8 cellular contexts compared by ENCODE assay signal in genomic region chr10:6200588-6201510, GRCh38. TPM values are rescaled to one million over a fixed set of nuclear protein-coding genes. Genes with fewer than 3 reads are reported as not detected.
DNase-seq lines count a peak whose midpoint lies in the region; ATAC-seq and TF ChIP-seq lines count a peak whose summit lies in the region.

No MANE protein-coding gene starts in this region.

- H3K4me3 Mint-ChIP-seq in neural progenitor cell, result peak overlapping the region; percentile 76

- H3K4ac ChIP-seq in IMR-90 (ENCODE audit: low read depth, low read length), result peak overlapping the region; percentile 88

- peak overlapping the region; percentile 38; the same call in 1 of the 2 replicates for H4K5ac ChIP-seq in IMR-90 (ENCODE audit: low read depth, low read length)

- 0 out of 2 replicates have a peak overlapping the region, but pooled peaks have one; percentile 12 for H3K18ac ChIP-seq in IMR-90 (ENCODE audit: low read depth, low read length)

- peak overlapping the region; percentile 18 for H2AK5ac ChIP-seq in IMR-90 (ENCODE audit: low read depth, low read length)

- H3K27me3 ChIP-seq in IMR-90 (ENCODE audit: control insufficient read depth, insufficient read depth, low read length) (no peaks in the 10 kb centered on the region), fibroblast of lung (ENCODE audit: control insufficient read depth, insufficient read depth, low read length) (no peaks in the 10 kb centered on the region), neural progenitor cell (peaks cover 56% of the 10 kb centered on the region)

- TF ChIP-seq RAD21 in IMR-90 (IDR thresholded peaks at IDR 0.05; ENCODE audit: low read length), result no peak

- in situ Hi-C loops in IMR-90 (cut with MboI; ENCODE audit: low sequenced_read_pairs), result no loop called here

- H3K36me3 ChIP-seq in IMR-90 (ENCODE audit: control insufficient read depth, insufficient read depth, low read length), result no peaks in the 10 kb centered on the region
- H3K36me3 ChIP-seq in fibroblast of lung (ENCODE audit: control insufficient read depth, insufficient read depth, low read length), result no peaks in the 10 kb centered on the region
- H3K36me3 ChIP-seq in neural progenitor cell, result no peaks in the 10 kb centered on the region

- 8% methylated on average over 33 of the region's 64 CpGs; no CpG with 5 or more reads in 1 of the 2 experiments for WGBS in IMR-90 (ENCODE audit: extremely low coverage in 2 of 2, insufficient read length in 1 of 2), 2 experiments

- H2AK9ac ChIP-seq in IMR-90 (replicated peaks; ENCODE audit: low read depth, low read length, poor library complexity), result peak overlapping the region; percentile 97

- H4K8ac ChIP-seq in IMR-90 (ENCODE audit: low read depth in 2 of 2, low read length in 2 of 2), result peak overlapping the region; percentile 40 to 71; a peak in 2 of 4 replicates

- H3K9ac ChIP-seq in IMR-90 (ENCODE audit: low read depth, low read length), result peak overlapping the region; percentile 43
- H3K9ac ChIP-seq in fibroblast of lung (ENCODE audit: insufficient read depth, low read length), result no peak overlapping the region
- H3K9ac ChIP-seq in neural progenitor cell, result no peak overlapping the region

- H3K4me1 Mint-ChIP-seq in neural progenitor cell, result peaks cover 20% of the 10 kb centered on the region

- H3K4me2 ChIP-seq in IMR-90 (ENCODE audit: low read depth, low read length), result peak overlapping the region; percentile 86
- peak overlapping the region; percentile 86 for H3K4me2 ChIP-seq in fibroblast of lung (ENCODE audit: extremely low read depth, insufficient read depth, low read length)
- H3K4me2 ChIP-seq in neural progenitor cell, result peak overlapping the region; percentile 93

- H3K4me3 ChIP-seq in IMR-90 (ENCODE audit: insufficient read depth, low read depth, low read length), result peak overlapping the region; percentile 33
- H3K4me3 ChIP-seq in fibroblast of lung (replicated peaks in 1 of 4; ENCODE audit: control extremely low read depth in 1 of 4, insufficient read depth in 1 of 4, low read depth in 3 of 4, low read length in 4 of 4), result peak overlapping the region; percentile 6 to 82 (median 37)
- peak overlapping the region; percentile 75 for H3K4me3 ChIP-seq in neural progenitor cell

- H3K27ac ChIP-seq in IMR-90 (ENCODE audit: insufficient read depth, low read length), result peak overlapping the region; percentile 58
- no peak overlapping the region for H3K27ac ChIP-seq in fibroblast of lung (ENCODE audit: insufficient read depth, low read length)
- H3K27ac ChIP-seq in neural progenitor cell, result no peak overlapping the region

- H3K9me3 Mint-ChIP-seq in neural progenitor cell, result peaks cover 3% of the 10 kb centered on the region

- peak overlapping the region; percentile 73; the same call in 1 of the 2 replicates for H4K91ac ChIP-seq in IMR-90 (ENCODE audit: insufficient read depth, low read depth, low read length)

- H3K23ac ChIP-seq in IMR-90 (ENCODE audit: low read depth, low read length), result peak overlapping the region; percentile 89

- no peaks in the 10 kb centered on the region for H3K9me3 ChIP-seq in IMR-90 (ENCODE audit: control insufficient read depth, insufficient read depth, low read length)
- H3K9me3 ChIP-seq in fibroblast of lung (ENCODE audit: control insufficient read depth, insufficient read depth, low read depth, low read length), result no peaks in the 10 kb centered on the region
- H3K9me3 ChIP-seq in neural progenitor cell (ENCODE audit: low read depth), result no peaks in the 10 kb centered on the region

- peak overlapping the region; percentile 55 for H3K14ac ChIP-seq in IMR-90 (replicated peaks; ENCODE audit: low read depth, low read length)

- intact Hi-C loops in IMR-90 (cut with micrococcal nuclease), result loop anchor here (1.0 to 5.0 kb wide), 2 partner anchors 39 to 57 kb away; no protein-coding TSS in a partner anchor

- peaks cover 12% of the 10 kb centered on the region for H3K79me2 ChIP-seq in fibroblast of lung (ENCODE audit: control insufficient read depth, insufficient read depth, low read length)
- H3K79me2 ChIP-seq in neural progenitor cell (ENCODE audit: low read depth), result peaks cover 25% of the 10 kb centered on the region

- H2BK20ac ChIP-seq in IMR-90 (ENCODE audit: low read depth, low read length), result no peak overlapping the region

- ATAC-seq in IMR-90 (ENCODE audit: low read depth) (no peak), HG03354 (IDR thresholded peaks at IDR 0.05; ENCODE audit: poor library complexity, severe bottlenecking, unreplicated experiment) (no peak), GM18907 (IDR thresholded peaks at IDR 0.05; ENCODE audit: unreplicated experiment) (no peak)

- no peak for TF ChIP-seq POLR2A in IMR-90 (IDR thresholded peaks at IDR 0.05; ENCODE audit: low read depth, low read length)

- peak overlapping the region; percentile 12 for H2BK5ac ChIP-seq in IMR-90 (ENCODE audit: low read depth, low read length, poor library complexity, severe bottlenecking)

- no peak overlapping the region; the same call in 2 of the 3 replicates for H2BK15ac ChIP-seq in IMR-90 (ENCODE audit: low read depth, low read length)

- H3K36me3 Mint-ChIP-seq in neural progenitor cell, result peaks cover 2% of the 10 kb centered on the region

- H3K79me1 ChIP-seq in IMR-90 (ENCODE audit: low read depth in 1 of 2, low read length in 2 of 2), result peaks cover 7 to 73% of the 10 kb centered on the region in 2 experiments

- TF ChIP-seq CTCF in IMR-90 (conservative IDR thresholded peaks at IDR 0.05; ENCODE audit: low read depth, low read length) (no peak), fibroblast of lung (conservative IDR thresholded peaks at IDR 0.05 in 1 of 2, IDR thresholded peaks at IDR 0.05 in 1 of 2; ENCODE audit: low read depth in 1 of 2, low read length in 2 of 2) (no peak), neural progenitor cell (IDR thresholded peaks at IDR 0.05) (no peak)

- H3K9me1 ChIP-seq in IMR-90 (ENCODE audit: insufficient read depth, low read length), result peaks cover 11% of the 10 kb centered on the region

- peaks cover 11% of the 10 kb centered on the region for H3K27me3 Mint-ChIP-seq in neural progenitor cell (ENCODE audit: insufficient read depth, low read depth)

- no peak overlapping the region for H3K27ac Mint-ChIP-seq in neural progenitor cell

- H3F3A ChIP-seq in neural progenitor cell (ENCODE audit: low read depth), result peaks cover 34% of the 10 kb centered on the region

- POLR2A ChIA-PET in IMR-90 (lab: Charles Lee; ENCODE audit: unreplicated experiment), result no interaction called here

- CTCF ChIA-PET in IMR-90 (lab: Yijun Ruan, JAX), result interaction anchor here (3.0 kb wide), 1 partner anchor 200 kb away, joined by 42 read pairs; no protein-coding TSS in a partner anchor

- H3K4me1 ChIP-seq in IMR-90 (ENCODE audit: control insufficient read depth, insufficient read depth, low read length) (peaks cover 17% of the 10 kb centered on the region), fibroblast of lung (ENCODE audit: control insufficient read depth, extremely low read depth, insufficient read depth, low read length) (peaks cover 17% of the 10 kb centered on the region), neural progenitor cell (peaks cover 23% of the 10 kb centered on the region)

- H3K56ac ChIP-seq in IMR-90 (ENCODE audit: extremely low read depth, insufficient read depth, low read length), result no peak overlapping the region

- H2AFZ ChIP-seq in IMR-90 (replicated peaks; ENCODE audit: low read length, poor library complexity) (peak overlapping the region; percentile 81), fibroblast of lung (ENCODE audit: low read length) (no peak overlapping the region), neural progenitor cell (replicated peaks) (no peak overlapping the region)

- no TSS peak for BruUV-seq in IMR-90 (replicated peaks; lab: Mats Ljungman, UMichigan)

- H4K20me1 ChIP-seq in IMR-90 (ENCODE audit: insufficient read depth, low read length) (peaks cover 61% of the 10 kb centered on the region), fibroblast of lung (ENCODE audit: control insufficient read depth, extremely low read depth, insufficient read depth, low read length) (no peaks in the 10 kb centered on the region), neural progenitor cell (ENCODE audit: low read depth) (peaks cover 33% of the 10 kb centered on the region)

- peak overlapping the region; percentile 38 for H2BK120ac ChIP-seq in IMR-90 (ENCODE audit: low read depth, low read length)

- dilution Hi-C loops in IMR-90 (cut with HindIII; ENCODE audit: low sequenced_read_pairs, unreplicated experiment), result no loop called here

- DNase-seq in COLO668 (lab: John Stamatoyannopoulos, UW; ENCODE audit: unreplicated experiment) (peak; percentile 19), IMR-90 (peak; percentile 35), fibroblast of lung (ENCODE audit: low read depth in 2 of 2) (peak; percentile 21 to 67), neural progenitor cell (ENCODE audit: low spot score) (peak; percentile 68), AG08395 (ENCODE audit: low spot score) (no peak)
- DNase-seq in activated CD8-positive, alpha-beta memory T cell treated with anti-CD3 and anti-CD28 coated beads for 48 hours (ENCODE audit: low read depth in 2 of 3, low spot score in 2 of 3), result peak in 2 of 3 experiments; percentile 30 to 42

TF ChIP-seq in IMR-90, 13 proteins besides CTCF, POLR2A, EP300 and RAD21:
- no peak for TF ChIP-seq ELK1 (IDR thresholded peaks at IDR 0.05; ENCODE audit: borderline replicate concordance, low read depth, low read length)
- TF ChIP-seq RFX5 (IDR thresholded peaks at IDR 0.05; ENCODE audit: low read depth, low read length), result no peak
- 0 out of 2 replicates have a peak, but pooled peaks have one; percentile 12 for TF ChIP-seq MXI1 (IDR thresholded peaks at IDR 0.05; ENCODE audit: borderline replicate concordance, low read depth, low read length)
- no peak for TF ChIP-seq CEBPB (IDR thresholded peaks at IDR 0.05; ENCODE audit: low read depth, low read length)

RNA-seq across cellular contexts. Expression of gene PFKFB3, which starts 1.9 kb away (rescaled TPM):
- total RNA-seq in IMR-90 (2012; rRNA removed) (26.9 and 34.1 TPM in 2 replicates), fibroblast of lung (22.9 and 25.8 TPM in 2 replicates), neural progenitor cell (ENCODE audit: low replicate concordance) (28.8 and 52.2 TPM in 2 replicates)
- polyA plus RNA-seq in IMR-90 (2012; rRNA removed) (45.5 and 51.3 TPM in 2 replicates), fibroblast of lung (14.2 and 15.5 TPM in 2 replicates)
- 35.6 and 39.8 TPM in 2 replicates for polyA plus RNA-seq in IMR-90 (2012; cell fraction: cytosol; rRNA removed)
- 86.2 and 130 TPM in 2 replicates for polyA plus RNA-seq in IMR-90 (2012; cell fraction: nucleus; rRNA removed; ENCODE audit: low replicate concordance)
- polyA plus RNA-seq in fibroblast of lung (2012), result 21.8 and 22.1 TPM in 2 replicates
- polyA minus RNA-seq in fibroblast of lung (ENCODE audit: low replicate concordance), result 36.3 and 37.4 TPM in 2 replicates
